ENCODE assay signal across 10 cellular contexts in the genomic region with DNA sequence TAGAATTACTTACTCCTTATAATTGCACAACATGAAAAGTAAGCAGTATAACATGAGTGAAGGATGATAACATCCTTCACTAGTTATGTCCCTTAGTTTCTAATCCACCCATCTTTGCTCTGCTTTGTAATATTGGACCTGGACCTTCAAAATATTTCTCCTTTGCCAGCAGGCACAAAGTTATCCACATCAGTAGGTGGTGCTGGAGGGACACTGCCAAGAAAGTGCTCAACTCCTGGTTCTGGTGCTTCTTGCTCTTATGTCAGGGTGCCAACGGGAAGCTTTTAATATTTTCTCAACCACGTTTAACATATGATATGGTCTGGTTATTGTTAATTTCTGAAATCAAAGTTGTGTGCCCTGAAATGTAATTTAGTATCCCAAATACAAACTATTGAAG.
DNase-seq lines count a peak whose midpoint lies in the region; ATAC-seq and TF ChIP-seq lines count a peak whose summit lies in the region.
"Had no signal": no experiment of that assay in that cellular context is flagged by ENCODE, and none has a peak within 500 bp of the region (broad histone marks: within the 10 kb centered on the region; RNA-seq: fewer than 3 reads in every experiment).

No MANE protein-coding gene starts in this region.

- peak; percentile 8 for DNase-seq in HEK293T (ENCODE audit: extremely low spot score)
- DNase-seq in kidney tubule cell (ENCODE audit: low spot score): peak; percentile 30
- DNase-seq in GDM1 (lab: John Stamatoyannopoulos, UW): no peak
- DNase-seq in putamen (ENCODE audit: low spot score): no peak
- DNase-seq: spleen had no signal

- peak; percentile 50 for TF ChIP-seq CTCF in C4-2B (conservative IDR thresholded peaks at IDR 0.05)
- peak; percentile 38; the same call in 1 of the 2 replicates for TF ChIP-seq CTCF in WI38 (IDR thresholded peaks at IDR 0.05; ENCODE audit: low read depth, low read length)

- no peak overlapping the region for H3K27ac ChIP-seq in C4-2B
- H3K27ac ChIP-seq: spleen, upper lobe of left lung had no signal

- POLR2A ChIA-PET in HEK293T (lab: Yijun Ruan, JAX): no interaction called here

- CTCF ChIA-PET in HEK293T (lab: Yijun Ruan, JAX): interaction anchor here (1.1 kb wide), 1 partner anchor 292 kb away, joined by 3 read pairs; no protein-coding TSS in a partner anchor

- ATAC-seq in GM21576 (IDR thresholded peaks at IDR 0.05; ENCODE audit: unreplicated experiment) (no peak), HG03108 (IDR thresholded peaks at IDR 0.05; ENCODE audit: unreplicated experiment) (no peak)

- H3K4me3 ChIP-seq in WI38 (ENCODE audit: low read depth, low read length): no peak overlapping the region
- H3K4me3 ChIP-seq: spleen, upper lobe of left lung had no signal

TF ChIP-seq in HEK293T, 16 proteins besides CTCF, POLR2A, EP300 and RAD21:
- TF ChIP-seq FOXA1 (IDR thresholded peaks at IDR 0.05) (no peak), HDGF (IDR thresholded peaks at IDR 0.05; ENCODE audit: borderline replicate concordance) (no peak), LEF1 (IDR thresholded peaks at IDR 0.05; ENCODE audit: borderline replicate concordance) (no peak), L3MBTL2 (conservative IDR thresholded peaks at IDR 0.05) (no peak), BHLHE40 (IDR thresholded peaks at IDR 0.05; ENCODE audit: borderline replicate concordance) (no peak), NFRKB (IDR thresholded peaks at IDR 0.05) (no peak), FOXK2 (IDR thresholded peaks at IDR 0.05) (no peak), SP1 (IDR thresholded peaks at IDR 0.05) (no peak), ARNT (IDR thresholded peaks at IDR 0.05) (no peak), FOXM1 (IDR thresholded peaks at IDR 0.05; ENCODE audit: borderline replicate concordance) (no peak), ZNF384 (IDR thresholded peaks at IDR 0.05) (no peak), CTBP1 (IDR thresholded peaks at IDR 0.05; ENCODE audit: borderline replicate concordance) (no peak), ELF4 (IDR thresholded peaks at IDR 0.05) (no peak), TARDBP (IDR thresholded peaks at IDR 0.05) (no peak), SUZ12 (IDR thresholded peaks at IDR 0.05) (no peak)
- TF ChIP-seq, protein P1, sequence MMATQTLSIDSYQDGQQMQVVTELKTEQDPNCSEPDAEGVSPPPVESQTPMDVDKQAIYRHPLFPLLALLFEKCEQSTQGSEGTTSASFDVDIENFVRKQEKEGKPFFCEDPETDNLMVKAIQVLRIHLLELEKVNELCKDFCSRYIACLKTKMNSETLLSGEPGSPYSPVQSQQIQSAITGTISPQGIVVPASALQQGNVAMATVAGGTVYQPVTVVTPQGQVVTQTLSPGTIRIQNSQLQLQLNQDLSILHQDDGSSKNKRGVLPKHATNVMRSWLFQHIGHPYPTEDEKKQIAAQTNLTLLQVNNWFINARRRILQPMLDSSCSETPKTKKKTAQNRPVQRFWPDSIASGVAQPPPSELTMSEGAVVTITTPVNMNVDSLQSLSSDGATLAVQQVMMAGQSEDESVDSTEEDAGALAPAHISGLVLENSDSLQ (IDR thresholded peaks at IDR 0.05): no peak

Comparison
In these comparisons a context has a peak if more than half of its experiments do, and no peak if none do; other contexts are left out.
1. DNase-seq: peak in HEK293T (single experiment) and kidney tubule cell (single experiment); none in GDM1 (single experiment) and putamen (single experiment).